Comparison of ENCODE assay signal across 1 cellular context in the genomic region with DNA sequence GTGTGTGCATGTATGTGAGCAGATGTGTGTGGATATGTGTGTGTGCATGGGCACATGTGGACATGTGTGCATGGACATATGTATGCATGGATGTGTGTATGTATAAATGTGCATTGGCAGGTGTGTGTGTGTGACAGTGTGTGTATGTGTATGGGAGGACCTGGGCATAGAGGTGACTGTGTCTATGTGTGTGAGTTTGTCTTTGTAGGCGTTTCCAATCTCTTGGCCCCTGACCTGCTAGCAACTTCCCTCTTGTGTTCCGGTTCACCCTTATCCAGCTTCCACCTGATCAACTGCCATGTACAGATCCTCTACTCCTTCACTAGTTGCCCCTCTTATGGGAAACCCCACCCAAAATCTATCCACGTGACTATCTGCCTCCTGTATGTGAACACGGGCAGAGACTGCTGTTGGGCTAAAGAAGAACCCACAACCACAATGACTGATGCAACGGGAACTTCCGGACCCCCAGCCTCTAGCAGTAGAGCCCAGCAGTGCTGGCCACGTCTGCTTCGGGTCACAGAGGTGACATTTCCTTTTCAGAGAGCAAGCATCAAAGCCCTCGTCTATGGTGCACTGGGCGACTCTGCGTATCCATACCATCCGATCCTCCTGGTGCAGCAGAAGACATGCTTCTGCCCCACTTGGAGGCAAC.
TF ChIP-seq lines count a peak whose summit lies in the region.

No MANE protein-coding gene starts in this region.

TF ChIP-seq in IMR-90, 13 proteins besides CTCF, POLR2A, EP300 and RAD21 (continued from another document):
- TF ChIP-seq, protein P1, sequence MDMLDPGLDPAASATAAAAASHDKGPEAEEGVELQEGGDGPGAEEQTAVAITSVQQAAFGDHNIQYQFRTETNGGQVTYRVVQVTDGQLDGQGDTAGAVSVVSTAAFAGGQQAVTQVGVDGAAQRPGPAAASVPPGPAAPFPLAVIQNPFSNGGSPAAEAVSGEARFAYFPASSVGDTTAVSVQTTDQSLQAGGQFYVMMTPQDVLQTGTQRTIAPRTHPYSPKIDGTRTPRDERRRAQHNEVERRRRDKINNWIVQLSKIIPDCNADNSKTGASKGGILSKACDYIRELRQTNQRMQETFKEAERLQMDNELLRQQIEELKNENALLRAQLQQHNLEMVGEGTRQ (IDR thresholded peaks at IDR 0.05; ENCODE audit: low read depth, low read length), result no peak
- TF ChIP-seq RFX5 (IDR thresholded peaks at IDR 0.05; ENCODE audit: low read depth, low read length) (no peak), NFE2L2 (IDR thresholded peaks at IDR 0.05; ENCODE audit: low read depth, low read length) (no peak), SMC3 (IDR thresholded peaks at IDR 0.05; ENCODE audit: low read depth, low read length) (no peak), FOS (IDR thresholded peaks at IDR 0.05; ENCODE audit: low read depth, low read length) (no peak), MAZ (IDR thresholded peaks at IDR 0.05; ENCODE audit: borderline replicate concordance, low read depth, low read length) (no peak), MAFK (IDR thresholded peaks at IDR 0.05; ENCODE audit: low read depth, low read length) (no peak)
- TF ChIP-seq, protein P2, sequence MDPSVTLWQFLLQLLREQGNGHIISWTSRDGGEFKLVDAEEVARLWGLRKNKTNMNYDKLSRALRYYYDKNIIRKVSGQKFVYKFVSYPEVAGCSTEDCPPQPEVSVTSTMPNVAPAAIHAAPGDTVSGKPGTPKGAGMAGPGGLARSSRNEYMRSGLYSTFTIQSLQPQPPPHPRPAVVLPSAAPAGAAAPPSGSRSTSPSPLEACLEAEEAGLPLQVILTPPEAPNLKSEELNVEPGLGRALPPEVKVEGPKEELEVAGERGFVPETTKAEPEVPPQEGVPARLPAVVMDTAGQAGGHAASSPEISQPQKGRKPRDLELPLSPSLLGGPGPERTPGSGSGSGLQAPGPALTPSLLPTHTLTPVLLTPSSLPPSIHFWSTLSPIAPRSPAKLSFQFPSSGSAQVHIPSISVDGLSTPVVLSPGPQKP (IDR thresholded peaks at IDR 0.05; ENCODE audit: borderline replicate concordance, low read depth, low read length), result no peak
